19 cellular contexts compared by ENCODE assay signal in genomic region chr1:86224651-86225050, GRCh38.
"Had no signal": no experiment of that assay in that cellular context is flagged by ENCODE, and none has a peak within 500 bp of the region (broad histone marks: within the 10 kb centered on the region; RNA-seq: fewer than 3 reads in every experiment).

No MANE protein-coding gene starts in this region.

- DNase-seq: effector CD4-positive, alpha-beta T cell; endodermal cell; erythroblast; foreskin melanocyte; heart left ventricle; islet precursor cell; mammary epithelial cell; natural killer cell; posterior cingulate gyrus; sigmoid colon; small intestine; stimulated activated CD4-positive, alpha-beta T cell treated with anti-CD3 and anti-CD28 coated beads, Interleukin-2, amount 100 ng/mL, for 48 hours; stimulated activated naive CD8-positive, alpha-beta T cell treated with anti-CD3 and anti-CD28 coated beads, Interleukin-15, Interleukin-2, amounts not matched to agents 100 U/mL and 50 U/mL, for 24 hours; thyroid gland; uterus had no signal

- H3K4me3 ChIP-seq: coronary artery, heart left ventricle, right atrium auricular region, sigmoid colon, suprapubic skin, thyroid gland, uterus had no signal

- H3K27ac ChIP-seq: coronary artery, heart left ventricle, right atrium auricular region, sigmoid colon, suprapubic skin, thyroid gland, uterus had no signal

- H3K4me1 ChIP-seq: heart left ventricle, right atrium auricular region, sigmoid colon, suprapubic skin, thyroid gland, uterus had no signal

- H3K27me3 ChIP-seq: heart left ventricle, right atrium auricular region, sigmoid colon, suprapubic skin, thyroid gland, uterus had no signal

- H3K36me3 ChIP-seq: heart left ventricle, right atrium auricular region, sigmoid colon, suprapubic skin, thyroid gland, uterus had no signal

- H3K9me3 ChIP-seq: heart left ventricle, right atrium auricular region, sigmoid colon, suprapubic skin, thyroid gland, uterus had no signal

- ATAC-seq: heart left ventricle; left lobe of liver; natural killer cell; stimulated activated naive CD8-positive, alpha-beta T cell treated with anti-CD3 and anti-CD28 coated beads, Interleukin-15, Interleukin-2, amounts not matched to agents 100 U/mL and 50 U/mL, for 24 hours had no signal
